ENCODE assay signal across 1 cellular context in the genomic region with DNA sequence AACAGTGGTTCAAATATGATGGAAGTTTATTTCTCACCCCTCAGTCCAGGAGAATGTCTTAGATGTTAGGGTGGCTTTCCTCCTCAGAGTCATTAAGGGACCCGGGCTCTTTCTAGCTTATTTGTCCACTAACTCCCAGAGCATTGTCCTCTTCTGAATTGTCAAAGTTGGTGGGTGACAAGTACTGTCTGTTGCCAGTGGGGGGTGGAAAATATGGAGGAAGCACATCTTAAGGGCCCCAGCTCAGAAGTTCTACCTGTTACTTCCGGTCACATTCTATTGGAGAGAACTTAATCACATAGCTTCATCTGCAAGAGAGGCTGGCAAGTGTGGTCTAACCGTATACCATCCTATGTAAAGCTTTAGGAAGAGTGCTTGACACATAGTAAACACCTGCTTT.
TF ChIP-seq lines count a peak whose summit lies in the region.

No MANE protein-coding gene starts in this region.

TF ChIP-seq in HCT116, 20 proteins besides CTCF, POLR2A, EP300 and RAD21 (continued from another document):
- TF ChIP-seq, protein P1, sequence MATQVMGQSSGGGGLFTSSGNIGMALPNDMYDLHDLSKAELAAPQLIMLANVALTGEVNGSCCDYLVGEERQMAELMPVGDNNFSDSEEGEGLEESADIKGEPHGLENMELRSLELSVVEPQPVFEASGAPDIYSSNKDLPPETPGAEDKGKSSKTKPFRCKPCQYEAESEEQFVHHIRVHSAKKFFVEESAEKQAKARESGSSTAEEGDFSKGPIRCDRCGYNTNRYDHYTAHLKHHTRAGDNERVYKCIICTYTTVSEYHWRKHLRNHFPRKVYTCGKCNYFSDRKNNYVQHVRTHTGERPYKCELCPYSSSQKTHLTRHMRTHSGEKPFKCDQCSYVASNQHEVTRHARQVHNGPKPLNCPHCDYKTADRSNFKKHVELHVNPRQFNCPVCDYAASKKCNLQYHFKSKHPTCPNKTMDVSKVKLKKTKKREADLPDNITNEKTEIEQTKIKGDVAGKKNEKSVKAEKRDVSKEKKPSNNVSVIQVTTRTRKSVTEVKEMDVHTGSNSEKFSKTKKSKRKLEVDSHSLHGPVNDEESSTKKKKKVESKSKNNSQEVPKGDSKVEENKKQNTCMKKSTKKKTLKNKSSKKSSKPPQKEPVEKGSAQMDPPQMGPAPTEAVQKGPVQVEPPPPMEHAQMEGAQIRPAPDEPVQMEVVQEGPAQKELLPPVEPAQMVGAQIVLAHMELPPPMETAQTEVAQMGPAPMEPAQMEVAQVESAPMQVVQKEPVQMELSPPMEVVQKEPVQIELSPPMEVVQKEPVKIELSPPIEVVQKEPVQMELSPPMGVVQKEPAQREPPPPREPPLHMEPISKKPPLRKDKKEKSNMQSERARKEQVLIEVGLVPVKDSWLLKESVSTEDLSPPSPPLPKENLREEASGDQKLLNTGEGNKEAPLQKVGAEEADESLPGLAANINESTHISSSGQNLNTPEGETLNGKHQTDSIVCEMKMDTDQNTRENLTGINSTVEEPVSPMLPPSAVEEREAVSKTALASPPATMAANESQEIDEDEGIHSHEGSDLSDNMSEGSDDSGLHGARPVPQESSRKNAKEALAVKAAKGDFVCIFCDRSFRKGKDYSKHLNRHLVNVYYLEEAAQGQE (IDR thresholded peaks at IDR 0.05; ENCODE audit: low read depth): no peak
- TF ChIP-seq ZFX (IDR thresholded peaks at IDR 0.05): no peak
- TF ChIP-seq EZH2 (IDR thresholded peaks at IDR 0.05): no peak
- TF ChIP-seq YY1 (IDR thresholded peaks at IDR 0.05; ENCODE audit: extremely low read depth, insufficient replicate concordance, low read depth, low read length): no peak
- no peak for TF ChIP-seq FOSL1 (IDR thresholded peaks at IDR 0.05; ENCODE audit: low read depth)
- no peak for TF ChIP-seq POLR2AphosphoS5 (IDR thresholded peaks at IDR 0.05; ENCODE audit: low read depth, low read length)
- TF ChIP-seq EZH2phosphoT487 (IDR thresholded peaks at IDR 0.05; ENCODE audit: borderline replicate concordance): no peak
- TF ChIP-seq TCF7L2 (IDR thresholded peaks at IDR 0.05; ENCODE audit: borderline replicate concordance, extremely low read depth, insufficient read depth, insufficient read length): no peak
- TF ChIP-seq ELF1 (IDR thresholded peaks at IDR 0.05; ENCODE audit: borderline replicate concordance, low read depth): no peak
- no peak for TF ChIP-seq SP1 (IDR thresholded peaks at IDR 0.05; ENCODE audit: low read depth)
